In genomic region chr19:29378126-29378525, GRCh38 we compare ENCODE assay signal across 18 cellular contexts.
"Had no signal": no experiment of that assay in that cellular context is flagged by ENCODE, and none has a peak within 500 bp of the region (broad histone marks: within the 10 kb centered on the region; RNA-seq: fewer than 3 reads in every experiment).

No MANE protein-coding gene starts in this region.

- H3K27ac ChIP-seq: gastroesophageal sphincter, heart left ventricle, prostate gland, stomach, testis had no signal

- H3K36me3 ChIP-seq: gastroesophageal sphincter, heart left ventricle, prostate gland, stomach had no signal

- H3K27me3 ChIP-seq: testis had no signal

- DNase-seq: activated CD4-positive, alpha-beta T cell treated with anti-CD3 and anti-CD28 coated beads, Interleukin-2, amount 10 ng/mL, durations not matched to agents 7 days and 5 days; activated naive CD4-positive, alpha-beta T cell treated with anti-CD3 and anti-CD28 coated beads, Interleukin-2, amount 10 ng/mL, durations not matched to agents 7 days and 5 days; activated naive CD8-positive, alpha-beta T cell treated with anti-CD3 and anti-CD28 coated beads, Interleukin-2, amount 50 U/mL, for 24 hours; activated T-cell treated with anti-CD3 and anti-CD28 coated beads, Interleukin-2, amount 50 U/mL, for 24 hours; heart left ventricle; mucosa of descending colon; naive B cell; right cardiac atrium; SIG-M5; small intestine; stimulated activated CD4-positive, alpha-beta T cell treated with anti-CD3 and anti-CD28 coated beads, Interleukin-15, amount 100 ng/mL, for 24 hours; stimulated activated CD4-positive, alpha-beta T cell treated with anti-CD3 and anti-CD28 coated beads, Interleukin-2, amount 100 ng/mL, for 48 hours; stomach; T1000; testis had no signal

- H3K4me3 ChIP-seq: gastroesophageal sphincter, heart left ventricle, mucosa of descending colon, prostate gland, stomach, testis had no signal

- ATAC-seq: activated naive CD8-positive, alpha-beta T cell treated with anti-CD3 and anti-CD28 coated beads, Interleukin-2, amount 50 U/mL, for 24 hours; gastroesophageal sphincter; heart left ventricle; mucosa of descending colon; right cardiac atrium; SK-N-SH treated with all-trans-retinoic acid at 6 μM for 48 hours had no signal

- H3K9me3 ChIP-seq: gastroesophageal sphincter, heart left ventricle, mucosa of descending colon, prostate gland, stomach, testis had no signal

- H3K4me1 ChIP-seq: gastroesophageal sphincter, heart left ventricle, prostate gland, stomach, testis had no signal
